In the genomic region with DNA sequence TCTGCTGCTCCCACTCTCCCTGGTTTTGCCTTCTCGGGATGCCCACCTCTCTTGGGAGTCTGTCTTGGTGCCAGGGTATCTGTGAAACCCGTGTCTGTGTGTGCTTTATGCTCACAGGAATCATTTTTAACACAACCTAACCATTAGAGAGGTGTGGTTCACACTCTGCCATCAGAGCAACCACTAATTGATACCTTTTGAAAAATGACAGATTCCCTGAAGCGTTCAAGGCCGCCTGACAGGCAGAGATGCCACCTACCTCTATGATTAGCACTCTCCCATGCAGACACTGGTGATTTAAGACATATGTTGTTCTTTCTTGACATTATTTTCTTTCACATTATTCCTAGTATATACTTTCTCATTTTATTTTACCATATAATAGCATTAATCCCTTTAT, we compare ENCODE assay signal across 1 cellular context.
TF ChIP-seq lines count a peak whose summit lies in the region.

No MANE protein-coding gene starts in this region.

TF ChIP-seq in IMR-90, 13 proteins besides CTCF, POLR2A, EP300 and RAD21 (continued from another document):
- no peak for TF ChIP-seq FOS (IDR thresholded peaks at IDR 0.05; ENCODE audit: low read depth, low read length)
TF ChIP-seq in IMR-90: peak in this region for 0.
